In the genomic region with DNA sequence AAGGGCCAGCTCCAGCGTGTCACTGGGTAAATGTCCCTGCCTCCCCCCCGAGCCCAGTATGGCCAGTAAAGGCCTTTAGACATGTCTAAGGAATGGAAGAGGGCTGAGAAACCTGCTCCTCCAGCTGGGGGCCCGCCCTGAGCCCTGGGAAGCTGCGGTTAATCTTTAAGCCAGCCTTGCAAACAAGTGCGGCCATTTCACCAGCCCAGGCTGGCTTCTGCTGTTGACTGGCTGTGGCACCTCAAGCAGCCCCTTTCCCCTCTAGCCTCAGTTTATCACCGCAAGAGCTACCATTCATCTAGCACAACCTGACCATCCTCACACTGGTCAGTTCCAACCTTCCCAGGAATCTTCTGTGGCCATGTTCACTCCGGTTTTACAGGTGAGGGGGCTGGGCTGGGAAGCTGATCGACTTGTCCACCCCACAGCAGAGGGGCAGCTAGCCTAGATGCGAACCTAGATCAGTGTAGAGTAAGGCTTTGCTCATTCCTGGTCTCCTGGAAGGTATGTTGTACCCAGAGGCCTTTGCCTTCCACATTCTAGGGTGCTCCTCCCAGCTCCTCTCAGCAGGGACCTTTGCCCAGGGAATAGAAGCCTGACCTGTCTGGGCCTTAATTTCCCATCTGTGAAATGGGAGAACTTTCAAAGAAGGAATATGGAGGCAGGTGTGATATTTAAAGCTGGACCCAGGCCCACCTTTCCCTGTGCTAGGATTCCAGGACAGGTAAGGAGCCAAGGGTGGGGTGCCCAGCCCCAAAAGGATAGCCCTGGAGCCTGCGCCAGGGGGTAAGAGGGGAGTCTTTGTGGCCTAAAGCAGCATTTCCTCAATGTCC, we compare ENCODE assay signal across 1 cellular context.
TF ChIP-seq lines count a peak whose summit lies in the region.

No MANE protein-coding gene starts in this region.

TF ChIP-seq in IMR-90, 13 proteins besides CTCF, POLR2A, EP300 and RAD21:
- TF ChIP-seq MAZ (IDR thresholded peaks at IDR 0.05; ENCODE audit: borderline replicate concordance, low read depth, low read length): no peak
- TF ChIP-seq, protein P1, sequence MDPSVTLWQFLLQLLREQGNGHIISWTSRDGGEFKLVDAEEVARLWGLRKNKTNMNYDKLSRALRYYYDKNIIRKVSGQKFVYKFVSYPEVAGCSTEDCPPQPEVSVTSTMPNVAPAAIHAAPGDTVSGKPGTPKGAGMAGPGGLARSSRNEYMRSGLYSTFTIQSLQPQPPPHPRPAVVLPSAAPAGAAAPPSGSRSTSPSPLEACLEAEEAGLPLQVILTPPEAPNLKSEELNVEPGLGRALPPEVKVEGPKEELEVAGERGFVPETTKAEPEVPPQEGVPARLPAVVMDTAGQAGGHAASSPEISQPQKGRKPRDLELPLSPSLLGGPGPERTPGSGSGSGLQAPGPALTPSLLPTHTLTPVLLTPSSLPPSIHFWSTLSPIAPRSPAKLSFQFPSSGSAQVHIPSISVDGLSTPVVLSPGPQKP (IDR thresholded peaks at IDR 0.05; ENCODE audit: borderline replicate concordance, low read depth, low read length): no peak
- TF ChIP-seq CHD1 (IDR thresholded peaks at IDR 0.05; ENCODE audit: low read depth, low read length): no peak
- TF ChIP-seq, protein P2, sequence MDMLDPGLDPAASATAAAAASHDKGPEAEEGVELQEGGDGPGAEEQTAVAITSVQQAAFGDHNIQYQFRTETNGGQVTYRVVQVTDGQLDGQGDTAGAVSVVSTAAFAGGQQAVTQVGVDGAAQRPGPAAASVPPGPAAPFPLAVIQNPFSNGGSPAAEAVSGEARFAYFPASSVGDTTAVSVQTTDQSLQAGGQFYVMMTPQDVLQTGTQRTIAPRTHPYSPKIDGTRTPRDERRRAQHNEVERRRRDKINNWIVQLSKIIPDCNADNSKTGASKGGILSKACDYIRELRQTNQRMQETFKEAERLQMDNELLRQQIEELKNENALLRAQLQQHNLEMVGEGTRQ (IDR thresholded peaks at IDR 0.05; ENCODE audit: low read depth, low read length): no peak
- no peak for TF ChIP-seq MAFK (IDR thresholded peaks at IDR 0.05; ENCODE audit: low read depth, low read length)
- TF ChIP-seq BHLHE40 (IDR thresholded peaks at IDR 0.05; ENCODE audit: low read depth, low read length): no peak
- no peak for TF ChIP-seq CEBPB (IDR thresholded peaks at IDR 0.05; ENCODE audit: low read depth, low read length)
TF ChIP-seq in IMR-90: peak in this region for 0.
